20 cellular contexts compared by ENCODE assay signal in genomic region chr2:233130481-233130970, GRCh38.
DNase-seq lines count a peak whose midpoint lies in the region; ATAC-seq and TF ChIP-seq lines count a peak whose summit lies in the region.
"Had no signal": no experiment of that assay in that cellular context is flagged by ENCODE, and none has a peak within 500 bp of the region (broad histone marks: within the 10 kb centered on the region; RNA-seq: fewer than 3 reads in every experiment).

No MANE protein-coding gene starts in this region.

- no peaks in the 10 kb centered on the region for H3K9me3 ChIP-seq in thymus (ENCODE audit: control insufficient read depth)
- H3K9me3 ChIP-seq: right lobe of liver had no signal

- WGBS in thymus: 95% methylated on average over 7 of the region's 7 CpGs

- H3K4me1 ChIP-seq in thymus (ENCODE audit: control insufficient read depth, insufficient read depth, low read length): peaks cover 3% of the 10 kb centered on the region
- H3K4me1 ChIP-seq: heart right ventricle, right lobe of liver had no signal

- H3K27me3 ChIP-seq in thymus (ENCODE audit: control insufficient read depth, insufficient read depth): no peaks in the 10 kb centered on the region
- H3K27me3 ChIP-seq: right lobe of liver had no signal

- peaks cover 58% of the 10 kb centered on the region for H3K36me3 ChIP-seq in thymus (ENCODE audit: control insufficient read depth, insufficient read depth)
- H3K36me3 ChIP-seq: WERI-Rb-1 had no signal

- no peak for TF ChIP-seq CTCF in activated B cell treated with CpG ODN at 0.5 μM for 24 hours (IDR thresholded peaks at IDR 0.05)

- H3K4me3 Mint-ChIP-seq in activated naive CD4-positive, alpha-beta T cell treated with anti-CD3 and anti-CD28 coated beads for 36 hours: no peak overlapping the region
- H3K4me3 Mint-ChIP-seq in activated B cell treated with CpG ODN at 0.5 μM for 24 hours: no peak overlapping the region

- CTCF ChIA-PET in activated naive CD4-positive, alpha-beta T cell treated with anti-CD3 and anti-CD28 coated beads for 36 hours (lab: Charles Lee): interaction anchor here (1.1 to 2.9 kb wide), 3 partner anchors 49 to 77 kb away, joined by 3 to 10 read pairs (median 3); partner anchors contain the start of gene INPP5D
- CTCF ChIA-PET in activated B cell treated with CpG ODN at 0.5 μM for 24 hours (lab: Charles Lee): interaction anchor here (0.9 to 1.0 kb wide), 2 partner anchors 69 to 75 kb away, joined by 3 read pairs; no protein-coding TSS in a partner anchor

- H3K27me3 Mint-ChIP-seq in activated naive CD4-positive, alpha-beta T cell treated with anti-CD3 and anti-CD28 coated beads for 36 hours (ENCODE audit: low read depth): no peaks in the 10 kb centered on the region
- no peaks in the 10 kb centered on the region for H3K27me3 Mint-ChIP-seq in activated B cell treated with CpG ODN at 0.5 μM for 24 hours

- DNase-seq in activated naive CD4-positive, alpha-beta T cell treated with anti-CD3 and anti-CD28 coated beads, Interleukin-2, amount 50 U/mL, for 72 hours (ENCODE audit: low spot score in 2 of 2): no peak
- no peak for DNase-seq in activated naive CD4-positive, alpha-beta T cell treated with anti-CD3 and anti-CD28 coated beads for 36 hours
- no peak for DNase-seq in activated B cell treated with CpG ODN at 0.5 μM for 24 hours
- DNase-seq in left kidney (ENCODE audit: low read depth, low spot score): peak; percentile 19
- DNase-seq in NCI-H2196 (lab: John Stamatoyannopoulos, UW; ENCODE audit: unreplicated experiment): no peak
- no peak for DNase-seq in activated CD8-positive, alpha-beta memory T cell treated with anti-CD3 and anti-CD28 coated beads for 24 hours
- DNase-seq in cerebellum (ENCODE audit: low spot score): no peak
- DNase-seq: amniotic stem cell; central memory CD4-positive, alpha-beta T cell; effector memory CD4-positive, alpha-beta T cell; GF-D8; heart right ventricle; NCI-H187 treated with DMSO at 0.1 percent for 48 hours; NCI-H446 treated with DMSO at 0.1 percent for 48 hours; nucleus accumbens; right lobe of liver; stimulated activated CD4-positive, alpha-beta T cell treated with anti-CD3 and anti-CD28 coated beads, Interleukin-1b, Interleukin-23, amount 100 ng/mL, for 48 hours; WERI-Rb-1 had no signal

- ATAC-seq in activated naive CD4-positive, alpha-beta T cell treated with anti-CD3 and anti-CD28 coated beads, Interleukin-2, amount 50 U/mL, for 72 hours: no peak
- no peak for ATAC-seq in activated B cell treated with CpG ODN at 0.5 μM for 24 hours (ENCODE audit: low read depth)
- ATAC-seq: heart right ventricle, right lobe of liver had no signal

- peaks cover 4 to 9% of the 10 kb centered on the region in 2 donors for H3K9me3 Mint-ChIP-seq in activated naive CD4-positive, alpha-beta T cell treated with anti-CD3 and anti-CD28 coated beads, Interleukin-2, amount 50 U/mL, for 72 hours
- peaks cover 5% of the 10 kb centered on the region for H3K9me3 Mint-ChIP-seq in activated naive CD4-positive, alpha-beta T cell treated with anti-CD3 and anti-CD28 coated beads for 36 hours
- no peaks in the 10 kb centered on the region for H3K9me3 Mint-ChIP-seq in activated B cell treated with CpG ODN at 0.5 μM for 24 hours

- H3K27ac Mint-ChIP-seq in activated naive CD4-positive, alpha-beta T cell treated with anti-CD3 and anti-CD28 coated beads, Interleukin-2, amount 50 U/mL, for 72 hours: peak overlapping the region; percentile 24 to 66
- H3K27ac Mint-ChIP-seq in activated naive CD4-positive, alpha-beta T cell treated with anti-CD3 and anti-CD28 coated beads for 36 hours: no peak overlapping the region
- peak overlapping the region; percentile 70 for H3K27ac Mint-ChIP-seq in activated B cell treated with CpG ODN at 0.5 μM for 24 hours

- intact Hi-C loops in activated naive CD4-positive, alpha-beta T cell treated with anti-CD3 and anti-CD28 coated beads for 36 hours (cut with micrococcal nuclease): no loop called here
- intact Hi-C loops in activated B cell treated with CpG ODN at 0.5 μM for 24 hours (cut with micrococcal nuclease): no loop called here

- POLR2A ChIA-PET in activated B cell treated with CpG ODN at 0.5 μM for 24 hours (lab: Charles Lee): interaction anchor here (0.5 to 1.8 kb wide), 4 partner anchors 30 to 540 kb away, joined by 3 to 6 read pairs (median 4); partner anchors contain the start of gene INPP5D

- no peak overlapping the region for H3K4me3 ChIP-seq in thymus (ENCODE audit: low read length)
- H3K4me3 ChIP-seq: heart right ventricle, right lobe of liver had no signal

- peak overlapping the region; percentile 18 for H3K27ac ChIP-seq in thymus (ENCODE audit: low read depth)
- H3K27ac ChIP-seq: heart right ventricle, right lobe of liver, RWPE1, WERI-Rb-1 had no signal

- peaks cover 30 to 49% of the 10 kb centered on the region in 2 donors for H3K36me3 Mint-ChIP-seq in activated naive CD4-positive, alpha-beta T cell treated with anti-CD3 and anti-CD28 coated beads, Interleukin-2, amount 50 U/mL, for 72 hours
- H3K36me3 Mint-ChIP-seq in activated naive CD4-positive, alpha-beta T cell treated with anti-CD3 and anti-CD28 coated beads for 36 hours (ENCODE audit: low read depth): peaks cover 53% of the 10 kb centered on the region
- H3K36me3 Mint-ChIP-seq in activated B cell treated with CpG ODN at 0.5 μM for 24 hours (ENCODE audit: low read depth): peaks cover 91% of the 10 kb centered on the region

- peaks cover 15% of the 10 kb centered on the region for H3K4me1 Mint-ChIP-seq in activated naive CD4-positive, alpha-beta T cell treated with anti-CD3 and anti-CD28 coated beads for 36 hours (ENCODE audit: low read depth)
- peaks cover 19% of the 10 kb centered on the region for H3K4me1 Mint-ChIP-seq in activated B cell treated with CpG ODN at 0.5 μM for 24 hours
